In genomic region chr9:7186175-7186574, GRCh38 we compare ENCODE assay signal across 9 cellular contexts.
DNase-seq lines count a peak whose midpoint lies in the region; ATAC-seq and TF ChIP-seq lines count a peak whose summit lies in the region.
"Had no signal": no experiment of that assay in that cellular context is flagged by ENCODE, and none has a peak within 500 bp of the region (broad histone marks: within the 10 kb centered on the region; RNA-seq: fewer than 3 reads in every experiment).

No MANE protein-coding gene starts in this region.

- WGBS in adrenal gland, 4 donors, result 0 to 28% (median 11%) methylated on average over 1 of the region's 1 CpG

- peaks cover 0 to 4% (median 0%) of the 10 kb centered on the region in 4 donors for H3K9me3 ChIP-seq in Peyer's patch
- H3K9me3 ChIP-seq in adrenal gland (replicated peaks in 1 of 3), result no peaks in the 10 kb centered on the region

- H3K4me1 ChIP-seq in Peyer's patch (no peaks in the 10 kb centered on the region), adrenal gland (replicated peaks in 1 of 2) (no peaks in the 10 kb centered on the region)

- no peak for DNase-seq in natural killer cell
- DNase-seq in natural killer cell treated with Interleukin-12 subunit alpha and Interleukin-12 subunit beta and Interleukin-15 and Interleukin-18, amount 100 ng/mL, for 72 hours (ENCODE audit: low spot score), result no peak
- no peak for DNase-seq in Peyer's patch
- DNase-seq in foreskin fibroblast, result peak in 1 of 2 donors; percentile 41
- DNase-seq in adrenal gland, result no peak
- DNase-seq in NCI-H774 (lab: John Stamatoyannopoulos, UW), result no peak
- no peak for DNase-seq in medulla oblongata (ENCODE audit: extremely low spot score)
- no peak for DNase-seq in stimulated activated naive CD8-positive, alpha-beta T cell treated with anti-CD3 and anti-CD28 coated beads, Interleukin-15, amount 100 ng/mL, for 72 hours
- DNase-seq: amygdala had no signal

- no peaks in the 10 kb centered on the region for H3K27me3 Mint-ChIP-seq in natural killer cell (ENCODE audit: low read depth in 2 of 2)
- H3K27me3 Mint-ChIP-seq in natural killer cell treated with Interleukin-12 subunit alpha and Interleukin-12 subunit beta and Interleukin-15 and Interleukin-18, amount 100 ng/mL, for 72 hours, result no peaks in the 10 kb centered on the region
- no peaks in the 10 kb centered on the region for H3K27me3 Mint-ChIP-seq in stimulated activated naive CD8-positive, alpha-beta T cell treated with anti-CD3 and anti-CD28 coated beads, Interleukin-15, amount 100 ng/mL, for 72 hours

- H3K27ac ChIP-seq in Peyer's patch (no peak overlapping the region), adrenal gland (no peak overlapping the region)

- peak; percentile 24 for TF ChIP-seq CTCF in natural killer cell (IDR thresholded peaks at IDR 0.05)
- peak in 4 of 6 experiments; percentile 25 to 60 (median 39) for TF ChIP-seq CTCF in Peyer's patch (IDR thresholded peaks at IDR 0.05)
- peak; percentile 57 for TF ChIP-seq CTCF in foreskin fibroblast (IDR thresholded peaks at IDR 0.05; ENCODE audit: low read depth, low read length)
- TF ChIP-seq CTCF in adrenal gland (IDR thresholded peaks at IDR 0.05), result peak in 3 of 6 experiments; percentile 10 to 30 (median 14)

- H3K4me1 Mint-ChIP-seq in natural killer cell, result no peaks in the 10 kb centered on the region
- no peaks in the 10 kb centered on the region for H3K4me1 Mint-ChIP-seq in natural killer cell treated with Interleukin-12 subunit alpha and Interleukin-12 subunit beta and Interleukin-15 and Interleukin-18, amount 100 ng/mL, for 72 hours (ENCODE audit: low read depth in 2 of 2)
- no peaks in the 10 kb centered on the region for H3K4me1 Mint-ChIP-seq in stimulated activated naive CD8-positive, alpha-beta T cell treated with anti-CD3 and anti-CD28 coated beads, Interleukin-15, amount 100 ng/mL, for 72 hours

- no peak overlapping the region for H3K4me3 Mint-ChIP-seq in natural killer cell
- no peak overlapping the region for H3K4me3 Mint-ChIP-seq in natural killer cell treated with Interleukin-12 subunit alpha and Interleukin-12 subunit beta and Interleukin-15 and Interleukin-18, amount 100 ng/mL, for 72 hours
- no peak overlapping the region for H3K4me3 Mint-ChIP-seq in stimulated activated naive CD8-positive, alpha-beta T cell treated with anti-CD3 and anti-CD28 coated beads, Interleukin-15, amount 100 ng/mL, for 72 hours

- H3K27me3 ChIP-seq in Peyer's patch (no peaks in the 10 kb centered on the region), adrenal gland (no peaks in the 10 kb centered on the region)

- no peak overlapping the region for H3K27ac Mint-ChIP-seq in natural killer cell
- H3K27ac Mint-ChIP-seq in natural killer cell treated with Interleukin-12 subunit alpha and Interleukin-12 subunit beta and Interleukin-15 and Interleukin-18, amount 100 ng/mL, for 72 hours, result no peak overlapping the region
- no peak overlapping the region for H3K27ac Mint-ChIP-seq in stimulated activated naive CD8-positive, alpha-beta T cell treated with anti-CD3 and anti-CD28 coated beads, Interleukin-15, amount 100 ng/mL, for 72 hours

- H3K9me3 Mint-ChIP-seq in natural killer cell, result peaks cover 0 to 4% of the 10 kb centered on the region in 2 donors
- H3K9me3 Mint-ChIP-seq in natural killer cell treated with Interleukin-12 subunit alpha and Interleukin-12 subunit beta and Interleukin-15 and Interleukin-18, amount 100 ng/mL, for 72 hours, result peaks cover 10% of the 10 kb centered on the region
- H3K9me3 Mint-ChIP-seq in stimulated activated naive CD8-positive, alpha-beta T cell treated with anti-CD3 and anti-CD28 coated beads, Interleukin-15, amount 100 ng/mL, for 72 hours, result peaks cover 42 to 66% of the 10 kb centered on the region in 2 donors

- TF ChIP-seq POLR2A in Peyer's patch (IDR thresholded peaks at IDR 0.05) (no peak), adrenal gland (IDR thresholded peaks at IDR 0.05) (no peak)

- intact Hi-C loops in natural killer cell (cut with micrococcal nuclease) (loop anchor here (1.0 kb wide), 1 partner anchor 134 kb away; no protein-coding TSS in a partner anchor), adrenal gland (cut with DNase I) (no loop called here)

- peaks cover 7% of the 10 kb centered on the region for H3K36me3 Mint-ChIP-seq in natural killer cell
- peaks cover 11% of the 10 kb centered on the region for H3K36me3 Mint-ChIP-seq in natural killer cell treated with Interleukin-12 subunit alpha and Interleukin-12 subunit beta and Interleukin-15 and Interleukin-18, amount 100 ng/mL, for 72 hours

- H3K4me3 ChIP-seq in Peyer's patch, result no peak overlapping the region
- no peak overlapping the region for H3K4me3 ChIP-seq in foreskin fibroblast (ENCODE audit: low read depth in 1 of 2, low read length in 2 of 2)
- H3K4me3 ChIP-seq in adrenal gland, result no peak overlapping the region

- no peak for ATAC-seq in natural killer cell
- ATAC-seq in natural killer cell treated with Interleukin-12 subunit alpha and Interleukin-12 subunit beta and Interleukin-15 and Interleukin-18, amount 100 ng/mL, for 72 hours, result no peak
- no peak for ATAC-seq in stimulated activated naive CD8-positive, alpha-beta T cell treated with anti-CD3 and anti-CD28 coated beads, Interleukin-15, amount 100 ng/mL, for 72 hours

- H3K36me3 ChIP-seq in Peyer's patch (no peaks in the 10 kb centered on the region), adrenal gland (replicated peaks in 1 of 2) (no peaks in the 10 kb centered on the region)
